8 cellular contexts compared by ENCODE assay signal in the genomic region with DNA sequence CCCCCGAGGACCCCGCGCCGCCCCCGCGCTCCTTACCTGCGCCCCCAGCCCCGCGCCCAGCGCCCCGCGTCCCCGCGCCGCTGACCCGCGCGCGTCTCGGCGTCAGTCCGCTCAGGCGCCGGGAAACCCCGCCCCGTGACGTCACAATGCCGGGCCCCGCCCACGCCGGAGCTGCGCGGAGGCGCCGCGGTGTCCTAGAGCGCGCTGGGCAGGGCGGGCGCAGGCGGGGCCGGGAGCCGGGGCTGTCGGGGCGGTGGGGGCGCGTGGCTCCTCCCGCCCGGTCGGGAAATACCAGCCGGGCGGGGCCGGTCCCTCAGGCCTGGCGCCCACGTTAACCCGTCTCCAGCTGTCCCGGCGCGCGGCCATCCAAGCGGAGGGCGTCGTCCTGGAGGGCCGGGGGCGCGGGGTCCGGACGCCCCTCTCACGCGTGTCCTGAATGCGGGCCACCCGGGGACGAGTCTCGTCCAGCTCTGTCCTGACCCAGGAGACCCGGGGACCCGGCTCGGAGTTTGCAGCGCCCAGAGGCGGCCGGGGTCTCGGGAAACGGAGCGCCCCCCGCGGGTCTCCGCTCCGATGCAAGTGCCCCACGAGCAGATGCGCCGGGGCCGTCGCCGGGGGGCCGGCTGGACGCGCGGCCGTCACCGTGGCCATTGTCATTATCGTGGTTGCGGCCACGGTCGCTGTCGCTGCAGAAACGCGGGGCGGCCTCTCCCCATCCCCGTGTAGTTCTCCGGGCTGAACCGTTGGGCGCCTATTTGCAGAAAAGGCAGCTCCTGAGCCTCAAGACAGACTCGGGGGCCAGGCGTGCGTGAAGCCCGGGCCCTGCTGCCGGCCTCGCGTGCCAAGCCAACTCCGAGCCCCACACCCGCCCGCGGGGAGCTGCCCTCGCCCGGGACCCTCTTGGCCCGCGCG. TPM values are rescaled to one million over a fixed set of nuclear protein-coding genes. Genes with fewer than 3 reads are reported as not detected.
DNase-seq lines count a peak whose midpoint lies in the region; ATAC-seq and TF ChIP-seq lines count a peak whose summit lies in the region.

A gene (minus strand): TSS at position 109 of the 912 bp plus-strand sequence. CDS start 727 bp downstream, outside the sequence.

- no peaks in the 10 kb centered on the region for H3K27me3 Mint-ChIP-seq in activated CD4-positive, alpha-beta T cell treated with anti-CD3 and anti-CD28 coated beads for 36 hours

- peak within 1 kb of the TSS; percentile 75 for H3K4me3 ChIP-seq in choroid plexus epithelial cell (ENCODE audit: low read depth, low read length)

- H3K9me3 Mint-ChIP-seq in activated CD4-positive, alpha-beta T cell treated with anti-CD3 and anti-CD28 coated beads for 36 hours (ENCODE audit: low read depth), result no peaks in the 10 kb centered on the region

- H3K4me1 Mint-ChIP-seq in activated CD4-positive, alpha-beta T cell treated with anti-CD3 and anti-CD28 coated beads for 36 hours, result peaks cover 39% of the 10 kb centered on the region

- ATAC-seq in HG03039 (IDR thresholded peaks at IDR 0.05; ENCODE audit: unreplicated experiment), result peak; percentile 81
- ATAC-seq in activated CD4-positive, alpha-beta T cell treated with anti-CD3 and anti-CD28 coated beads for 36 hours, result peak; percentile 87
- peak; percentile 73 for ATAC-seq in left colon

- intact Hi-C loops in activated CD4-positive, alpha-beta T cell treated with anti-CD3 and anti-CD28 coated beads for 36 hours (cut with DNase I, micrococcal nuclease), result loop anchor here (1.0 to 5.0 kb wide), 8 partner anchors 12 to 884 kb away; a partner anchor contains a TSS
- intact Hi-C loops in left colon (cut with DNase I, micrococcal nuclease), result no loop called here

- POLR2A ChIA-PET in activated CD4-positive, alpha-beta T cell treated with anti-CD3 and anti-CD28 coated beads for 36 hours (lab: Charles Lee), result interaction anchor here (0.6 to 1.0 kb wide), 3 partner anchors 12 to 506 kb away, joined by 3 read pairs; no protein-coding TSS in a partner anchor

- DNase-seq in SIG-M5 treated with dmso at 0.1 percent for 504 hours (lab: John Stamatoyannopoulos, UW; ENCODE audit: unreplicated experiment) (peak; percentile 66), SIG-M5 (lab: John Stamatoyannopoulos, UW) (no peak), NCI-H345 (lab: John Stamatoyannopoulos, UW) (peak; percentile 90), choroid plexus epithelial cell (ENCODE audit: low read depth) (peak; percentile 84), left colon (peak; percentile 90 to 96)
- DNase-seq in activated CD4-positive, alpha-beta T cell treated with anti-CD3 and anti-CD28 coated beads for 36 hours, result peak; percentile 97
- DNase-seq in stimulated activated CD4-positive, alpha-beta T cell treated with anti-CD3 and anti-CD28 coated beads, Interleukin-1b, Interleukin-23, amount 100 ng/mL, for 48 hours, result peak; percentile 92

- peaks cover 10% of the 10 kb centered on the region for H3K36me3 Mint-ChIP-seq in activated CD4-positive, alpha-beta T cell treated with anti-CD3 and anti-CD28 coated beads for 36 hours (ENCODE audit: low read depth)

- peak within 1 kb of the TSS; percentile 81 for H3K27ac Mint-ChIP-seq in activated CD4-positive, alpha-beta T cell treated with anti-CD3 and anti-CD28 coated beads for 36 hours

- H3K4me3 Mint-ChIP-seq in activated CD4-positive, alpha-beta T cell treated with anti-CD3 and anti-CD28 coated beads for 36 hours, result peak within 1 kb of the TSS; percentile 82

- CTCF ChIA-PET in activated CD4-positive, alpha-beta T cell treated with anti-CD3 and anti-CD28 coated beads for 36 hours (lab: Charles Lee), result interaction anchor here (1.6 kb wide), 1 partner anchor 16 kb away, joined by 3 read pairs; no protein-coding TSS in a partner anchor

- TF ChIP-seq CTCF in choroid plexus epithelial cell (conservative IDR thresholded peaks at IDR 0.05; ENCODE audit: low read depth, low read length), result no peak

RNA-seq across cellular contexts. Expression of the gene that starts here (rescaled TPM):
- total RNA-seq in activated CD4-positive, alpha-beta T cell treated with anti-CD3 and anti-CD28 coated beads for 36 hours, result 10 to 100 TPM; 23.4 to 28.5 TPM
- 100 to 1,000 TPM in 1 of 2 donors, 10 to 100 TPM in 1; 59.4 to 119 TPM for total RNA-seq in left colon

Comparison
In these comparisons a context has a peak if more than half of its experiments do, and no peak if none do; other contexts are left out.
1. intact Hi-C loops: an anchor here in activated CD4-positive, alpha-beta T cell treated with anti-CD3 and anti-CD28 coated beads for 36 hours (1.0 to 5.0 kb wide); none called in left colon.